Comparison of ENCODE assay signal across 22 cellular contexts in the genomic region with DNA sequence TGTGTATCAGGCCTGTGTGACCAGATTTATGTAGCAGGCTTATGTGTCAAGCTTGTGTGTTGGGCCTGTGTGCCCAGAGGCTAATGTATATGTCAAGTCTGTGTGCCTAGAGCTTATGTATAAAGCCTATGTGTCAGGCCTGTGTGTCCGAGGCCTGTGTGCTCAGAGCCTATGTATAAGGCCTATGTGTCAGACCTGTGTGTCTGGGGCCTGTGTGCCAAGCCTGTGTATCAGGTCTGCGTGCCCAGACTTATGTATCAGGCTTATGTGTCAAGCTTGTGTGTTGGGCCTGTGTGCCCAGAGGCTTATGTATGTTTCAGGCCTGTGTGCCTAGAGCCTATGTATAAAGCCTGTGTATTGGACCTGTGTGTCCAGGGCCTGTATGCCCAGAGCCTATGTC.
"Had no signal": no experiment of that assay in that cellular context is flagged by ENCODE, and none has a peak within 500 bp of the region (broad histone marks: within the 10 kb centered on the region; RNA-seq: fewer than 3 reads in every experiment).

No MANE protein-coding gene starts in this region.

- H3K9me3 ChIP-seq: breast epithelium, tibial artery, vagina had no signal

- H3K27ac ChIP-seq: breast epithelium, coronary artery, epithelial cell of prostate, heart right ventricle, spleen, tibial artery, vagina had no signal

- H3K27me3 ChIP-seq: breast epithelium, heart right ventricle, spleen, tibial artery, vagina had no signal

- H3K4me3 Mint-ChIP-seq: activated naive CD8-positive, alpha-beta T cell treated with anti-CD3 and anti-CD28 coated beads for 36 hours; activated T-cell treated with anti-CD3 and anti-CD28 coated beads, Interleukin-2, amount 50 U/mL, for 4 hours; natural killer cell treated with Interleukin-12 subunit alpha and Interleukin-12 subunit beta and Interleukin-15 and Interleukin-18, amount 100 ng/mL, for 72 hours; T-cell; WTC11 had no signal

- H3K4me1 Mint-ChIP-seq: T-cell, WTC11 had no signal

- H3K4me3 ChIP-seq: breast epithelium, coronary artery, heart right ventricle, lung, spleen, tibial artery, vagina had no signal

- H3K36me3 Mint-ChIP-seq: activated naive CD8-positive, alpha-beta T cell treated with anti-CD3 and anti-CD28 coated beads for 36 hours; natural killer cell treated with Interleukin-12 subunit alpha and Interleukin-12 subunit beta and Interleukin-15 and Interleukin-18, amount 100 ng/mL, for 72 hours; T-cell had no signal

- H3K4me1 ChIP-seq: breast epithelium, spleen, tibial artery, vagina had no signal

- ATAC-seq: WTC11 had no signal

- H3K27me3 Mint-ChIP-seq: activated naive CD8-positive, alpha-beta T cell treated with anti-CD3 and anti-CD28 coated beads for 36 hours; natural killer cell treated with Interleukin-12 subunit alpha and Interleukin-12 subunit beta and Interleukin-15 and Interleukin-18, amount 100 ng/mL, for 72 hours; progenitor cell of endocrine pancreas; T-cell had no signal

- H3K27ac Mint-ChIP-seq: activated naive CD8-positive, alpha-beta T cell treated with anti-CD3 and anti-CD28 coated beads for 36 hours; activated T-helper 2 cell treated with anti-CD3 and anti-CD28 coated beads, Interferon-gamma antibody, Interleukin-2, Interleukin-4, amounts not matched to agents 10 μg/mL and 5 μg/mL and 100 μg/mL, durations not matched to agents 14 hours and 24 hours and 36 hours; natural killer cell treated with Interleukin-12 subunit alpha and Interleukin-12 subunit beta and Interleukin-15 and Interleukin-18, amount 100 ng/mL, for 72 hours; progenitor cell of endocrine pancreas; T-cell; WTC11 had no signal

- DNase-seq: activated CD8-positive, alpha-beta memory T cell treated with anti-CD3 and anti-CD28 coated beads for 24 hours; activated CD8-positive, alpha-beta memory T cell treated with anti-CD3 and anti-CD28 coated beads, Interleukin-2, amount 50 U/mL, for 4 hours; activated naive CD4-positive, alpha-beta T cell; activated naive CD8-positive, alpha-beta T cell treated with anti-CD3 and anti-CD28 coated beads for 36 hours; activated T-cell treated with anti-CD3 and anti-CD28 coated beads, Interleukin-2, amount 50 U/mL, for 4 hours; cerebellar nuclear complex; heart right ventricle; kidney; spleen; stimulated activated CD4-positive, alpha-beta T cell treated with anti-CD3 and anti-CD28 coated beads, Interleukin-4, amount 100 ng/mL, for 1 hour; stimulated activated naive CD4-positive, alpha-beta T cell treated with Interleukin-2 at 50 U/mL for 16 hours; tibial artery had no signal

- H3K9me3 Mint-ChIP-seq: activated naive CD8-positive, alpha-beta T cell treated with anti-CD3 and anti-CD28 coated beads for 36 hours; activated T-cell treated with anti-CD3 and anti-CD28 coated beads, Interleukin-2, amount 50 U/mL, for 4 hours; activated T-helper 2 cell treated with anti-CD3 and anti-CD28 coated beads, Interferon-gamma antibody, Interleukin-2, Interleukin-4, amounts not matched to agents 10 μg/mL and 5 μg/mL and 100 μg/mL, durations not matched to agents 14 hours and 24 hours and 36 hours had no signal

- H3K36me3 ChIP-seq: breast epithelium, heart right ventricle, spleen, tibial artery, vagina had no signal
